20 cellular contexts compared by ENCODE assay signal in genomic region chr11:115578275-115578674, GRCh38.
DNase-seq lines count a peak whose midpoint lies in the region; ATAC-seq, FAIRE-seq and TF ChIP-seq lines count a peak whose summit lies in the region.
"Had no signal": no experiment of that assay in that cellular context is flagged by ENCODE, and none has a peak within 500 bp of the region (broad histone marks: within the 10 kb centered on the region; RNA-seq: fewer than 3 reads in every experiment).

No MANE protein-coding gene starts in this region.

- no peak overlapping the region for H3K4me2 ChIP-seq in mammary epithelial cell (ENCODE audit: insufficient read depth, low read depth, low read length)
- H3K4me2 ChIP-seq in neuronal stem cell (ENCODE audit: insufficient read depth, low read length, poor library complexity, severe bottlenecking) = no peak overlapping the region
- H3K4me2 ChIP-seq in HepG2 (ENCODE audit: low read depth, low read length) = no peak overlapping the region
- H3K4me2 ChIP-seq: A549, BLaER1, GM23338 had no signal

- H3K9me3 Mint-ChIP-seq in MCF 10A (ENCODE audit: unreplicated experiment) = no peaks in the 10 kb centered on the region
- H3K9me3 Mint-ChIP-seq: GM23338 had no signal

- H3K79me1 ChIP-seq in neuronal stem cell (ENCODE audit: low read depth, low read length) = no peaks in the 10 kb centered on the region

- H3K4me3 ChIP-seq in mammary epithelial cell (replicated peaks in 1 of 3; ENCODE audit: insufficient read depth in 1 of 3, low read depth in 2 of 3, low read length in 3 of 3) = no peak overlapping the region
- no peak overlapping the region for H3K4me3 ChIP-seq in coronary artery
- no peak overlapping the region for H3K4me3 ChIP-seq in neuronal stem cell (ENCODE audit: low read length in 2 of 2)
- no peak overlapping the region for H3K4me3 ChIP-seq in HepG2 (replicated peaks in 1 of 3; ENCODE audit: insufficient read depth in 1 of 3, low read depth in 2 of 3, low read length in 3 of 3)
- H3K4me3 ChIP-seq: A549, BLaER1, GM23338 had no signal

- H2AFZ ChIP-seq in mammary epithelial cell (ENCODE audit: low read depth, low read length) (peak overlapping the region; percentile 8), neuronal stem cell (ENCODE audit: low read length) (no peak overlapping the region), HepG2 (ENCODE audit: low read length) (no peak overlapping the region)
- H2AFZ ChIP-seq: GM23338 had no signal

- no peak overlapping the region for H2BK5ac ChIP-seq in neuronal stem cell (ENCODE audit: low read length)

- H3K9ac ChIP-seq in mammary epithelial cell (ENCODE audit: insufficient read depth, low read length) (no peak overlapping the region), neuronal stem cell (ENCODE audit: low read depth, low read length, poor library complexity) (no peak overlapping the region), HepG2 (ENCODE audit: insufficient read depth, low read depth, low read length) (no peak overlapping the region)
- H3K9ac ChIP-seq: BLaER1 had no signal

- CTCF ChIA-PET in mammary epithelial cell (lab: Charles Lee; ENCODE audit: low non-redundant PET) = no interaction called here
- CTCF ChIA-PET in MCF 10A (lab: Yijun Ruan, JAX) = no interaction called here
- CTCF ChIA-PET in HepG2 (lab: Yijun Ruan, JAX; ENCODE audit: low intra/inter-chr PET ratio, low total read pairs) = no interaction called here

- H2AK5ac ChIP-seq in neuronal stem cell (ENCODE audit: low read depth, low read length) = no peak overlapping the region

- no peak overlapping the region for H3K27ac Mint-ChIP-seq in MCF 10A (ENCODE audit: low read depth, unreplicated experiment)
- H3K27ac Mint-ChIP-seq: CD14-positive monocyte; CD4-positive, alpha-beta memory T cell; GM23338 had no signal

- H2BK12ac ChIP-seq in neuronal stem cell (ENCODE audit: low read length) = no peak overlapping the region

- dilution Hi-C loops in mammary epithelial cell (cut with HindIII; ENCODE audit: low sequenced_read_pairs) = no loop called here

- H4K91ac ChIP-seq in neuronal stem cell (ENCODE audit: low read depth, low read length, poor library complexity) = no peak overlapping the region

- H3K4me1 ChIP-seq in mammary epithelial cell (ENCODE audit: insufficient read depth, low read length) (peaks cover 59% of the 10 kb centered on the region), neuronal stem cell (ENCODE audit: control insufficient read depth in 2 of 2, insufficient read depth in 1 of 2, low read depth in 1 of 2, low read length in 2 of 2) (peaks cover 0 to 24% of the 10 kb centered on the region in 2 donors), HepG2 (ENCODE audit: insufficient read depth, low read length) (peaks cover 11% of the 10 kb centered on the region)
- H3K4me1 ChIP-seq: BLaER1 had no signal

- in situ Hi-C loops in mammary epithelial cell (cut with MboI; ENCODE audit: low sequenced_read_pairs in 2 of 2) (no loop called here), HepG2 (cut with HindIII; ENCODE audit: extremely low pct_ligation_motif_present, low pct_unique_long_range_greater_than_20kb) (no loop called here)

- H3K36me3 ChIP-seq in mammary epithelial cell (ENCODE audit: insufficient read depth, low read length) (no peaks in the 10 kb centered on the region), neuronal stem cell (replicated peaks in 1 of 2; ENCODE audit: control insufficient read depth in 2 of 2, insufficient read depth in 2 of 2, low read length in 2 of 2) (no peaks in the 10 kb centered on the region), HepG2 (replicated peaks in 1 of 2; ENCODE audit: control insufficient read depth in 1 of 2, insufficient read depth in 2 of 2, low read length in 2 of 2) (no peaks in the 10 kb centered on the region)
- H3K36me3 ChIP-seq: BLaER1 had no signal

- H3K9me3 ChIP-seq in mammary epithelial cell (replicated peaks; ENCODE audit: insufficient read depth, low read length) (no peaks in the 10 kb centered on the region), neuronal stem cell (replicated peaks in 1 of 2; ENCODE audit: control insufficient read depth in 2 of 2, insufficient read depth in 1 of 2, low read depth in 1 of 2, low read length in 2 of 2) (no peaks in the 10 kb centered on the region), HepG2 (ENCODE audit: low read length) (no peaks in the 10 kb centered on the region)
- H3K9me3 ChIP-seq: A549, BLaER1 had no signal

- TF ChIP-seq CTCF in mammary epithelial cell (conservative IDR thresholded peaks at IDR 0.05 in 1 of 2, IDR thresholded peaks at IDR 0.05 in 1 of 2; ENCODE audit: extremely low read depth in 1 of 2, insufficient read depth in 1 of 2, low read depth in 1 of 2, low read length in 2 of 2) = no peak
- no peak for TF ChIP-seq CTCF in MCF 10A (IDR thresholded peaks at IDR 0.05; ENCODE audit: unreplicated experiment)
- no peak for TF ChIP-seq CTCF in coronary artery (IDR thresholded peaks at IDR 0.05)
- no peak for TF ChIP-seq CTCF in HepG2 (CRISPR knock-in tag; IDR thresholded peaks at IDR 0.05)

- no peak overlapping the region for H3K4ac ChIP-seq in neuronal stem cell (ENCODE audit: low read length)

- H3K27ac ChIP-seq in mammary epithelial cell (ENCODE audit: insufficient read depth, low read depth, low read length) (peak overlapping the region; percentile 9), coronary artery (no peak overlapping the region), neuronal stem cell (replicated peaks; ENCODE audit: low read length) (no peak overlapping the region), HepG2 (ENCODE audit: extremely low read length, insufficient read depth, low read length) (no peak overlapping the region)
- H3K27ac ChIP-seq: 22Rv1, A549, BLaER1, HL-60 had no signal

- no peak overlapping the region for H3K23ac ChIP-seq in neuronal stem cell (ENCODE audit: low read depth, low read length, poor library complexity)

- H3K4me1 Mint-ChIP-seq in MCF 10A (ENCODE audit: insufficient read depth, unreplicated experiment) = peaks cover 30% of the 10 kb centered on the region
- H3K4me1 Mint-ChIP-seq: CD14-positive monocyte; CD4-positive, alpha-beta memory T cell had no signal

- no peak for ATAC-seq in HepG2
- ATAC-seq in HG02678 (IDR thresholded peaks at IDR 0.05; ENCODE audit: unreplicated experiment) = no peak
- ATAC-seq: A549, GM23338 had no signal

- H2BK120ac ChIP-seq in neuronal stem cell (ENCODE audit: low read depth, low read length) = no peak overlapping the region

- TF ChIP-seq RAD21 in HepG2 (CRISPR knock-in tag; IDR thresholded peaks at IDR 0.05) = no peak

- intact Hi-C loops in mammary epithelial cell (cut with micrococcal nuclease) (no loop called here), MCF 10A (cut with micrococcal nuclease) (no loop called here), HepG2 (cut with micrococcal nuclease; ENCODE audit: unreplicated experiment) (no loop called here)

- no peak overlapping the region for H3K4me3 Mint-ChIP-seq in MCF 10A (ENCODE audit: unreplicated experiment)
- H3K4me3 Mint-ChIP-seq: CD14-positive monocyte; CD4-positive, alpha-beta memory T cell; GM23338 had no signal

- H3K36me3 Mint-ChIP-seq in MCF 10A (ENCODE audit: insufficient read depth, unreplicated experiment) = no peaks in the 10 kb centered on the region
- H3K36me3 Mint-ChIP-seq: CD14-positive monocyte; CD4-positive, alpha-beta memory T cell had no signal

- H3K27me3 ChIP-seq in mammary epithelial cell (ENCODE audit: insufficient read depth, low read length) (no peaks in the 10 kb centered on the region), neuronal stem cell (ENCODE audit: control insufficient read depth in 3 of 3, insufficient read depth in 3 of 3, low read depth in 1 of 3, low read length in 3 of 3) (no peaks in the 10 kb centered on the region), HepG2 (ENCODE audit: control insufficient read depth in 1 of 2, insufficient read depth in 2 of 2, low read length in 2 of 2) (peaks cover 0 to 17% of the 10 kb centered on the region in 2 experiments; a peak in 1 of 5 replicates)
- H3K27me3 ChIP-seq: BLaER1 had no signal

- POLR2A ChIA-PET in MCF 10A (lab: Yijun Ruan, JAX) (no interaction called here), HepG2 (lab: Yijun Ruan, JAX) (no interaction called here)

- H4K8ac ChIP-seq in neuronal stem cell (ENCODE audit: low read depth, low read length) = no peak overlapping the region

- peak overlapping the region; percentile 55 for H3K18ac ChIP-seq in neuronal stem cell (ENCODE audit: low read length)

- FAIRE-seq in HepG2 (lab: Jason Lieb, UNC) = no peak
- FAIRE-seq: A549 had no signal

- no peak overlapping the region for H2BK15ac ChIP-seq in neuronal stem cell (ENCODE audit: low read length)

- H3K27me3 Mint-ChIP-seq in MCF 10A (ENCODE audit: insufficient read depth, unreplicated experiment) = no peaks in the 10 kb centered on the region

- H4K20me1 ChIP-seq in mammary epithelial cell (ENCODE audit: insufficient read depth, low read length) = no peaks in the 10 kb centered on the region
- no peaks in the 10 kb centered on the region for H4K20me1 ChIP-seq in HepG2 (ENCODE audit: insufficient read depth, low read length)
- H4K20me1 ChIP-seq: BLaER1 had no signal

- no peak for DNase-seq in mammary epithelial cell
- DNase-seq in MCF 10A (ENCODE audit: unreplicated experiment) = no peak
- peak; percentile 35 for DNase-seq in coronary artery (ENCODE audit: low spot score)
- no peak for DNase-seq in neuronal stem cell (ENCODE audit: low spot score)
- no peak for DNase-seq in HepG2 (ENCODE audit: low spot score)
- no peak for DNase-seq in AG08396 (ENCODE audit: low spot score)
- DNase-seq in hepatic stellate cell (ENCODE audit: low spot score) = no peak
- DNase-seq: CD4-positive, alpha-beta memory T cell; DMS153; DMS79; GF-D8; H7; IMR-90 had no signal

- no TSS peak for BruUV-seq in mammary epithelial cell (replicated peaks; lab: Mats Ljungman, UMichigan)
- BruUV-seq in MCF 10A (replicated peaks; lab: Mats Ljungman, UMichigan) = no TSS peak
- no TSS peak for BruUV-seq in HepG2 (replicated peaks; lab: Mats Ljungman, UMichigan)

- TF ChIP-seq POLR2A in HepG2 (IDR thresholded peaks at IDR 0.05; ENCODE audit: insufficient read depth in 1 of 2, low read depth in 2 of 2, low read length in 2 of 2) = no peak

- no peak for TF ChIP-seq EP300 in HepG2 (IDR thresholded peaks at IDR 0.05; ENCODE audit: low read depth in 2 of 2, low read length in 2 of 2)
- no peak for TF ChIP-seq EP300 in HepG2 (CRISPR knock-in tag; IDR thresholded peaks at IDR 0.05; ENCODE audit: borderline replicate concordance)

- H3K14ac ChIP-seq in neuronal stem cell (ENCODE audit: low read length) = no peak overlapping the region

- H3K79me2 ChIP-seq in mammary epithelial cell (ENCODE audit: insufficient read depth, low read length) (no peaks in the 10 kb centered on the region), HepG2 (ENCODE audit: insufficient read depth, low read length) (no peaks in the 10 kb centered on the region)

TF ChIP-seq in HepG2, 621 proteins besides CTCF, POLR2A, EP300 and RAD21 (continues in another document):
- TF ChIP-seq ZBTB3 (CRISPR knock-in tag; IDR thresholded peaks at IDR 0.05; ENCODE audit: borderline replicate concordance, low read depth) (no peak), ZNF451 (CRISPR knock-in tag; IDR thresholded peaks at IDR 0.05) (no peak), RFX1 (IDR thresholded peaks at IDR 0.05) (no peak), ZNF576 (CRISPR knock-in tag; IDR thresholded peaks at IDR 0.05) (no peak), MAF1 (CRISPR knock-in tag; IDR thresholded peaks at IDR 0.05; ENCODE audit: borderline replicate concordance) (no peak)
